In genomic region chr2:150644298-150645067, GRCh38 we compare ENCODE assay signal across 2 cellular contexts.
TF ChIP-seq lines count a peak whose summit lies in the region.

No MANE protein-coding gene starts in this region.

TF ChIP-seq in A549, 52 proteins besides CTCF, POLR2A, EP300 and RAD21 (continued from another document):
- no peak for TF ChIP-seq REST (IDR thresholded peaks at IDR 0.05)

TF ChIP-seq in H1, 55 proteins besides CTCF, POLR2A, EP300 and RAD21 (continued from another document):
- TF ChIP-seq ATF2 (IDR thresholded peaks at IDR 0.05; ENCODE audit: low read length) (no peak), TAF1 (IDR thresholded peaks at IDR 0.05; ENCODE audit: low read depth, low read length) (no peak), RFX5 (IDR thresholded peaks at IDR 0.05; ENCODE audit: borderline replicate concordance, low read depth, low read length) (no peak), TCF12 (IDR thresholded peaks at IDR 0.05; ENCODE audit: low read depth, low read length) (no peak), TEAD4 (IDR thresholded peaks at IDR 0.05; ENCODE audit: low read depth, low read length) (no peak), JUN (IDR thresholded peaks at IDR 0.05; ENCODE audit: low read depth, low read length) (no peak), RBBP5 (IDR thresholded peaks at IDR 0.05; ENCODE audit: borderline replicate concordance, low read depth, low read length) (no peak), TBP (IDR thresholded peaks at IDR 0.05; ENCODE audit: low read depth, low read length) (no peak), EGR1 (IDR thresholded peaks at IDR 0.05; ENCODE audit: borderline replicate concordance, low read depth, low read length) (no peak), SUZ12 (IDR thresholded peaks at IDR 0.05; ENCODE audit: low read length) (no peak)
